Comparison of ENCODE assay signal across 8 cellular contexts in genomic region chr3:176872771-176873209, GRCh38.
DNase-seq lines count a peak whose midpoint lies in the region; ATAC-seq and TF ChIP-seq lines count a peak whose summit lies in the region.

No MANE protein-coding gene starts in this region.

- TF ChIP-seq CTCF in activated CD8-positive, alpha-beta T cell treated with anti-CD3 and anti-CD28 coated beads for 36 hours (IDR thresholded peaks at IDR 0.05), result peak; percentile 58
- TF ChIP-seq CTCF in neural cell (IDR thresholded peaks at IDR 0.05; ENCODE audit: poor library complexity, severe bottlenecking), result peak; percentile 52
- peak; percentile 42 to 56 for TF ChIP-seq CTCF in suprapubic skin (IDR thresholded peaks at IDR 0.05)

- peak overlapping the region; percentile 85 for H3K27ac Mint-ChIP-seq in activated CD8-positive, alpha-beta T cell treated with anti-CD3 and anti-CD28 coated beads for 36 hours

- 15% methylated on average over 4 of the region's 4 CpGs for WGBS in suprapubic skin

- H3K79me2 ChIP-seq in neural cell (replicated peaks; ENCODE audit: insufficient read depth, low read length), result no peaks in the 10 kb centered on the region

- no peak for TF ChIP-seq EP300 in neural cell (conservative IDR thresholded peaks at IDR 0.05; ENCODE audit: poor library complexity, severe bottlenecking)
- TF ChIP-seq EP300 in suprapubic skin (IDR thresholded peaks at IDR 0.05), result no peak

- no peaks in the 10 kb centered on the region for H3K36me3 Mint-ChIP-seq in activated CD8-positive, alpha-beta T cell treated with anti-CD3 and anti-CD28 coated beads for 36 hours (ENCODE audit: low read depth)

- DNase-seq in Ammon's horn (ENCODE audit: low spot score) (peak; percentile 40), NCI-H460 (ENCODE audit: extremely low read depth, low read depth) (peak; percentile 30), erythroblast (lab: John Stamatoyannopoulos, UW) (peak; percentile 60 to 72), suprapubic skin (ENCODE audit: low spot score in 2 of 2) (no peak)
- peak; percentile 75 for DNase-seq in activated CD8-positive, alpha-beta T cell treated with anti-CD3 and anti-CD28 coated beads for 36 hours

- no peak for TF ChIP-seq POLR2A in erythroblast (IDR thresholded peaks at IDR 0.05; ENCODE audit: low read length)
- no peak for TF ChIP-seq POLR2A in suprapubic skin (IDR thresholded peaks at IDR 0.05)

- H3K4me3 ChIP-seq in neural cell (ENCODE audit: low read length) (no peak overlapping the region), suprapubic skin (no peak overlapping the region)

- H3K27me3 ChIP-seq in neural cell (ENCODE audit: insufficient read depth, low read depth, low read length) (no peaks in the 10 kb centered on the region), suprapubic skin (no peaks in the 10 kb centered on the region)

- H3K27ac ChIP-seq in neural cell (ENCODE audit: low read length) (no peak overlapping the region), suprapubic skin (no peak overlapping the region)

- no peak overlapping the region for H3K4me2 ChIP-seq in neural cell (ENCODE audit: low read length)

- H3K9me2 ChIP-seq in neural cell (ENCODE audit: insufficient read depth, low read length), result no peaks in the 10 kb centered on the region

- H3K36me3 ChIP-seq in neural cell (ENCODE audit: insufficient read depth, low read length) (no peaks in the 10 kb centered on the region), suprapubic skin (no peaks in the 10 kb centered on the region)

- ATAC-seq in GM18909 (IDR thresholded peaks at IDR 0.05; ENCODE audit: poor library complexity, unreplicated experiment) (peak; percentile 98), HG03095 (IDR thresholded peaks at IDR 0.05; ENCODE audit: unreplicated experiment) (peak; percentile 99)
- peak; percentile 98 for ATAC-seq in activated CD8-positive, alpha-beta T cell treated with anti-CD3 and anti-CD28 coated beads for 36 hours

- CTCF ChIA-PET in activated CD8-positive, alpha-beta T cell treated with anti-CD3 and anti-CD28 coated beads for 36 hours (lab: Charles Lee), result interaction anchor here (0.6 to 5.3 kb wide), 19 partner anchors 8 to 1518 kb away, joined by 3 to 49 read pairs (median 5); no protein-coding TSS in a partner anchor

- peaks cover 4% of the 10 kb centered on the region for H3K4me1 Mint-ChIP-seq in activated CD8-positive, alpha-beta T cell treated with anti-CD3 and anti-CD28 coated beads for 36 hours (ENCODE audit: low read depth)

- POLR2A ChIA-PET in activated CD8-positive, alpha-beta T cell treated with anti-CD3 and anti-CD28 coated beads for 36 hours (lab: Charles Lee), result no interaction called here

- H4K20me1 ChIP-seq in neural cell (ENCODE audit: insufficient read depth), result no peaks in the 10 kb centered on the region

- H3K9ac ChIP-seq in neural cell (ENCODE audit: low read length), result no peak overlapping the region

- H3K9me3 ChIP-seq in neural cell (ENCODE audit: low read length), result no peaks in the 10 kb centered on the region
- peaks cover 6% of the 10 kb centered on the region for H3K9me3 ChIP-seq in suprapubic skin

- intact Hi-C loops in activated CD8-positive, alpha-beta T cell treated with anti-CD3 and anti-CD28 coated beads for 36 hours (cut with micrococcal nuclease), result loop anchor here (2.0 kb wide), 1 partner anchor 66 kb away; no protein-coding TSS in a partner anchor

- no peaks in the 10 kb centered on the region for H3K27me3 Mint-ChIP-seq in activated CD8-positive, alpha-beta T cell treated with anti-CD3 and anti-CD28 coated beads for 36 hours

- no peaks in the 10 kb centered on the region for H3F3A ChIP-seq in neural cell (ENCODE audit: insufficient read depth, low read length, poor library complexity, severe bottlenecking)

- peaks cover 9% of the 10 kb centered on the region for H3K9me3 Mint-ChIP-seq in activated CD8-positive, alpha-beta T cell treated with anti-CD3 and anti-CD28 coated beads for 36 hours

- H2AFZ ChIP-seq in neural cell (ENCODE audit: low read depth, low read length), result no peak overlapping the region

- no peak overlapping the region for H3K4me3 Mint-ChIP-seq in activated CD8-positive, alpha-beta T cell treated with anti-CD3 and anti-CD28 coated beads for 36 hours

- TF ChIP-seq RAD21 in neural cell (conservative IDR thresholded peaks at IDR 0.05), result peak; percentile 39

- peaks cover 13% of the 10 kb centered on the region for H3K4me1 ChIP-seq in suprapubic skin

TF ChIP-seq in neural cell, 6 proteins besides CTCF, POLR2A, EP300 and RAD21:
- TF ChIP-seq, protein P1, sequence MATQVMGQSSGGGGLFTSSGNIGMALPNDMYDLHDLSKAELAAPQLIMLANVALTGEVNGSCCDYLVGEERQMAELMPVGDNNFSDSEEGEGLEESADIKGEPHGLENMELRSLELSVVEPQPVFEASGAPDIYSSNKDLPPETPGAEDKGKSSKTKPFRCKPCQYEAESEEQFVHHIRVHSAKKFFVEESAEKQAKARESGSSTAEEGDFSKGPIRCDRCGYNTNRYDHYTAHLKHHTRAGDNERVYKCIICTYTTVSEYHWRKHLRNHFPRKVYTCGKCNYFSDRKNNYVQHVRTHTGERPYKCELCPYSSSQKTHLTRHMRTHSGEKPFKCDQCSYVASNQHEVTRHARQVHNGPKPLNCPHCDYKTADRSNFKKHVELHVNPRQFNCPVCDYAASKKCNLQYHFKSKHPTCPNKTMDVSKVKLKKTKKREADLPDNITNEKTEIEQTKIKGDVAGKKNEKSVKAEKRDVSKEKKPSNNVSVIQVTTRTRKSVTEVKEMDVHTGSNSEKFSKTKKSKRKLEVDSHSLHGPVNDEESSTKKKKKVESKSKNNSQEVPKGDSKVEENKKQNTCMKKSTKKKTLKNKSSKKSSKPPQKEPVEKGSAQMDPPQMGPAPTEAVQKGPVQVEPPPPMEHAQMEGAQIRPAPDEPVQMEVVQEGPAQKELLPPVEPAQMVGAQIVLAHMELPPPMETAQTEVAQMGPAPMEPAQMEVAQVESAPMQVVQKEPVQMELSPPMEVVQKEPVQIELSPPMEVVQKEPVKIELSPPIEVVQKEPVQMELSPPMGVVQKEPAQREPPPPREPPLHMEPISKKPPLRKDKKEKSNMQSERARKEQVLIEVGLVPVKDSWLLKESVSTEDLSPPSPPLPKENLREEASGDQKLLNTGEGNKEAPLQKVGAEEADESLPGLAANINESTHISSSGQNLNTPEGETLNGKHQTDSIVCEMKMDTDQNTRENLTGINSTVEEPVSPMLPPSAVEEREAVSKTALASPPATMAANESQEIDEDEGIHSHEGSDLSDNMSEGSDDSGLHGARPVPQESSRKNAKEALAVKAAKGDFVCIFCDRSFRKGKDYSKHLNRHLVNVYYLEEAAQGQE (IDR thresholded peaks at IDR 0.05; ENCODE audit: borderline replicate concordance), result no peak
- peak; percentile 58 for TF ChIP-seq SMC3 (conservative IDR thresholded peaks at IDR 0.05; ENCODE audit: poor library complexity)

Comparison
In these comparisons a context has a peak if more than half of its experiments do, and no peak if none do; other contexts are left out.
1. DNase-seq: peak in Ammon's horn (single experiment), NCI-H460 (single experiment), activated CD8-positive, alpha-beta T cell treated with anti-CD3 and anti-CD28 coated beads for 36 hours (single experiment) and erythroblast (2 of 2); none in suprapubic skin (0 of 2).
2. Peak in every context shown above with its lines, with median percentiles within 50 percentile points of each other: ATAC-seq and CTCF ChIP-seq.